In the genomic region with DNA sequence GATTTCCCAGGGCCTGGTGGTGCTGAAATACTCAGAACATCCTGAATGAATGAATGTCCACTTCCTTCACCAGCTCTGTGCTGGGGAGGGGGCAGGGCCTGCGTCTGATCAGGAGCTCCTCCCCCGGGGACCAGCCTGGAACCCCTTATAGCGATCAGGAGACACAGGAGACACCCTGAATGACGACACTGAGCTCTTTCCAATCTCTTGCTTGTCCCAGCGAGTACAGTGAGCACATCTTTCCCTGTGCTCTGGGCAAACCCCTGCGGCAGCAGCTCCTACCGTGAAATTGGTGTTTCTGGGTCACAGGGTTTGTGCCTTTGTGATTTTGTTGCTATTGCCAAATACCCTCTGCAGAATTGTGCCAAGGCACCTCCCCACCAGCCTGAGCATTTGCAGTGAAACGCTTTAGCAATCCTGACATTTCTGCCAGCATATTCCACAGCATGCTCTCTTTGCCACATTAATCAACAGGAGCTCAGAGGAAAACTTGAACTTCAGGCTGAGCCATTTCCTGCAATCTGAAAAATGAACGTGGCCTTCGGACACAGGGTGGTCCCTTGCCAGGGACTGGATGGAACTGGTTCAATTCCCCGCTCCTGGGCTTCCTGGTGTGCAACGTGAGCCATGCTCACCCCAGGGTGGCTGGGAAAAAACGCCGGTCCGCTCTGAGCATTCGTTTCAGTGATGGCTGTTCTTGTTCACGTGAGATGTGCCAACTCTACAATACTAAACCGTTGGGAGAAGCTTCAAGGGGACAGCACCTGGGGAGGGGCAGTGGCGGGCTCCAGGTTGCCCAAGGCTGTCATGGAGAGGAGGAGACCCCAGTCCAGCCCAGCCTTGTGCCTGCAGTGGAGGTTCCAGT, we compare ENCODE assay signal across 12 cellular contexts. TPM values are rescaled to one million over a fixed set of nuclear protein-coding genes. Genes with fewer than 3 reads are reported as not detected.
DNase-seq lines count a peak whose midpoint lies in the region; ATAC-seq and TF ChIP-seq lines count a peak whose summit lies in the region.
"Had no signal": no experiment of that assay in that cellular context is flagged by ENCODE, and none has a peak within 500 bp of the region (broad histone marks: within the 10 kb centered on the region; RNA-seq: fewer than 3 reads in every experiment).

No MANE protein-coding gene starts in this region.

- POLR2A ChIA-PET in CD4-positive, alpha-beta T cell (lab: Charles Lee), result interaction anchor here (0.6 to 0.9 kb wide), 2 partner anchors 21 to 31 kb away, joined by 3 read pairs; no protein-coding TSS in a partner anchor

- TF ChIP-seq CTCF in CD4-positive, alpha-beta T cell (IDR thresholded peaks at IDR 0.05), result no peak
- TF ChIP-seq CTCF in NB4 (IDR thresholded peaks at IDR 0.05; ENCODE audit: low read depth, low read length), result no peak
- TF ChIP-seq CTCF in nephron (IDR thresholded peaks at IDR 0.05; ENCODE audit: unreplicated experiment in 3 of 3), result no peak
- no peak for TF ChIP-seq CTCF in BE2C (IDR thresholded peaks at IDR 0.05; ENCODE audit: low read depth, low read length)

- no peaks in the 10 kb centered on the region for H3K36me3 Mint-ChIP-seq in CD4-positive, alpha-beta T cell (ENCODE audit: low read depth)
- H3K36me3 Mint-ChIP-seq in nephron (ENCODE audit: low read depth), result peaks cover 3% of the 10 kb centered on the region

- intact Hi-C loops in CD4-positive, alpha-beta T cell (cut with DNase I, micrococcal nuclease), result no loop called here

- H3K27ac ChIP-seq in CD4-positive, alpha-beta T cell (ENCODE audit: low read depth, low read length), result no peak overlapping the region

- no peak overlapping the region for H3K4me3 Mint-ChIP-seq in CD4-positive, alpha-beta T cell
- H3K4me3 Mint-ChIP-seq in nephron, result no peak overlapping the region

- no peak for TF ChIP-seq POLR2A in NB4 (IDR thresholded peaks at IDR 0.05; ENCODE audit: extremely low read depth, insufficient read length)

- peaks cover 3% of the 10 kb centered on the region for H3K4me1 ChIP-seq in BE2C

- peaks cover 66% of the 10 kb centered on the region for H3K4me1 Mint-ChIP-seq in CD4-positive, alpha-beta T cell (ENCODE audit: low read depth)
- H3K4me1 Mint-ChIP-seq in nephron, result peaks cover 29% of the 10 kb centered on the region

- ATAC-seq in CD4-positive, alpha-beta T cell (ENCODE audit: poor library complexity), result no peak
- ATAC-seq in GM21529 (IDR thresholded peaks at IDR 0.05; ENCODE audit: unreplicated experiment) (no peak), GM21723 (IDR thresholded peaks at IDR 0.05; ENCODE audit: unreplicated experiment) (no peak)
- ATAC-seq: left ventricle myocardium superior had no signal

- CTCF ChIA-PET in CD4-positive, alpha-beta T cell (lab: Charles Lee), result no interaction called here

- H3K9me3 Mint-ChIP-seq in CD4-positive, alpha-beta T cell, result no peaks in the 10 kb centered on the region
- no peaks in the 10 kb centered on the region for H3K9me3 Mint-ChIP-seq in nephron

- H3K27me3 ChIP-seq in CD4-positive, alpha-beta T cell (ENCODE audit: control insufficient read depth, insufficient read depth, low read length), result no peaks in the 10 kb centered on the region
- no peaks in the 10 kb centered on the region for H3K27me3 ChIP-seq in BE2C

- no peak for DNase-seq in CD4-positive, alpha-beta T cell
- peak; percentile 34 for DNase-seq in NB4 (ENCODE audit: low read depth)
- peak; percentile 53 for DNase-seq in cerebellum (ENCODE audit: low spot score)
- no peak for DNase-seq in RPMI8226
- no peak for DNase-seq in BE2C
- DNase-seq: activated CD4-positive, alpha-beta T cell treated with anti-CD3 and anti-CD28 coated beads, Interleukin-2, amount 50 U/mL, for 1 hour; esophagus squamous epithelium; left ventricle myocardium superior; stimulated activated CD8-positive, alpha-beta memory T cell treated with anti-CD3 and anti-CD28 coated beads, Interleukin-4, amount 100 ng/mL, for 48 hours had no signal

- H3K9me3 ChIP-seq in CD4-positive, alpha-beta T cell (ENCODE audit: control insufficient read depth, low read length), result no peaks in the 10 kb centered on the region
- H3K9me3 ChIP-seq in BE2C, result no peaks in the 10 kb centered on the region
- H3K9me3 ChIP-seq: esophagus squamous epithelium had no signal

- no peaks in the 10 kb centered on the region for H3K36me3 ChIP-seq in BE2C
- H3K36me3 ChIP-seq: esophagus squamous epithelium had no signal

- H3K4me3 ChIP-seq in NB4 (ENCODE audit: low read depth, low read length) (no peak overlapping the region), BE2C (ENCODE audit: low read depth, low read length) (no peak overlapping the region)
- H3K4me3 ChIP-seq: esophagus squamous epithelium had no signal

- H3K27ac Mint-ChIP-seq in CD4-positive, alpha-beta T cell, result peak overlapping the region; percentile 92
- H3K27ac Mint-ChIP-seq in nephron, result peak overlapping the region; percentile 75 to 86 (median 79)

- H3K27me3 Mint-ChIP-seq in CD4-positive, alpha-beta T cell, result no peaks in the 10 kb centered on the region
- H3K27me3 Mint-ChIP-seq in nephron (ENCODE audit: low read depth), result peaks cover 16% of the 10 kb centered on the region

RNA-seq across cellular contexts. Expression of gene MRGBP, which starts 23.0 kb away (rescaled TPM):
- 1 to 10 TPM; 7.4 to 7.9 TPM for total RNA-seq in CD4-positive, alpha-beta T cell
- total RNA-seq in cerebellum, result 11.5 TPM
- 28.1 TPM for polyA plus RNA-seq in BE2C (2012; ENCODE audit: insufficient read depth, insufficient read length, low read depth)

RNA-seq across cellular contexts. Expression of gene OGFR, which starts 31.4 kb away (rescaled TPM):
- total RNA-seq in CD4-positive, alpha-beta T cell, result 10 to 100 TPM; 54.5 to 56.0 TPM
- 12.0 TPM for total RNA-seq in cerebellum
- 138 TPM for polyA plus RNA-seq in BE2C (2012; ENCODE audit: insufficient read depth, insufficient read length, low read depth)

RNA-seq across cellular contexts. Expression of gene COL9A3, which starts 43.6 kb away (rescaled TPM):
- total RNA-seq in CD4-positive, alpha-beta T cell, result not detected
- 3.8 TPM for total RNA-seq in cerebellum
- 5.9 TPM for polyA plus RNA-seq in BE2C (2012; ENCODE audit: insufficient read depth, insufficient read length, low read depth)

Comparison
In these comparisons a context has a peak if more than half of its experiments do, and no peak if none do; other contexts are left out.
1. DNase-seq: peak in NB4 (single experiment) and cerebellum (single experiment); none in CD4-positive, alpha-beta T cell (0 of 10), RPMI8226 (single experiment) and BE2C (single experiment).